Comparison of ENCODE assay signal across 8 cellular contexts in the genomic region with DNA sequence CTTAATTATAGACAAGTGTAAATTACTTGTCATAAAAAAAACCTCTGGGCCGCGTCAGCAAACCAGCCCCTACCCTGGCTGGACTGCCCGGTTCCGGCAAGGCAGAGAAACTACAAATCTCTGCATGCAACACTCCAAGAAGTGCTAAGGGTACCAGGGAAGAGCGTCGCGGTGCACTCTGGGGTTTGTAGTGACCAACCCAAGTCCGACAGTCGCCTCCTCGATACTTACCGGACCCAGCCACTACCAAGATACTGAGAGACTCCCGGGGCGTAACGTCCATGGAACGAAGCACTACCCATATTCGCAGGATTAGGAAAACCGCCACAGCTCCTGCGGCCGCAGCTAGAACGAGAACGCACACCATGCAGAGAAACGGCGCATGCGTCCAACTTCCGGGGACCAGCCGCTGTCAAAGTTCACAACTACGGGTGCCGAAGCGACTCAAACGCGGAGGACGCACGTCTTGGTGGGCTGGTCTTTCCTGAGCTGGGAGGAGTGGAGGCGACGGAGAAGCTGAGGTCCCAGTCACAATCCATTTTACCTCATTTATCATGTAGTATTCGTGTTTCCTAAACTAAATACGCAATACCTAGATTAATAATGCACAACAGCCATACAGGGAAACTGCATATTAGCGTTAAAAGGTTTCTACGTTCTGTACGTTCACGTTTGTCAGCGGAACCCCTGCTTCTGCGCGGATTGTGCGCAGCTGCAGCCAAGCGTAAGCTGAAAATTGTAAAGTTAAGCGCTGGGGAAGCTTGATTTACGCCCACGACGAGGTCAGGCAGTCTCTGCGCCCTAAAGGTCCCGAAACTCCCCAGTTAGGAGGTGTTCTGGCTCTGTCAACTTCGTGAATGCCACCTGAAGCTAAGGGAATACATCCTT. TPM values are rescaled to one million over a fixed set of nuclear protein-coding genes. Genes with fewer than 3 reads are reported as not detected.
A peak's percentile ranks its signal among the peaks of the same experiment; 100 is the strongest.
DNase-seq lines count a peak whose midpoint lies in the region; ATAC-seq and TF ChIP-seq lines count a peak whose summit lies in the region.

A gene with protein sequence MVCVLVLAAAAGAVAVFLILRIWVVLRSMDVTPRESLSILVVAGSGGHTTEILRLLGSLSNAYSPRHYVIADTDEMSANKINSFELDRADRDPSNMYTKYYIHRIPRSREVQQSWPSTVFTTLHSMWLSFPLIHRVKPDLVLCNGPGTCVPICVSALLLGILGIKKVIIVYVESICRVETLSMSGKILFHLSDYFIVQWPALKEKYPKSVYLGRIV (minus strand): TSS at position 420 of the 888 bp plus-strand sequence. CDS start 53 bp downstream, at position 367.

- H3K4me3 ChIP-seq in BE2C (ENCODE audit: low read depth, low read length): peak within 1 kb of the TSS; percentile 83

- TF ChIP-seq CTCF in BE2C (IDR thresholded peaks at IDR 0.05; ENCODE audit: low read depth, low read length): no peak

- H3K27me3 ChIP-seq in BE2C: no peaks in the 10 kb centered on the region

- no peaks in the 10 kb centered on the region for H3K4me1 ChIP-seq in BE2C

- peak; percentile 85 for DNase-seq in BE2C
- DNase-seq in GM19240 (ENCODE audit: insufficient read length, low spot score): peak; percentile 78
- DNase-seq in NCI-H524 (lab: John Stamatoyannopoulos, UW): peak; percentile 84 to 94
- DNase-seq in activated CD4-positive, alpha-beta T cell treated with anti-CD3 and anti-CD28 coated beads for 4 hours: peak; percentile 90 to 91
- peak; percentile 95 for DNase-seq in kidney tubule cell (ENCODE audit: low spot score)
- DNase-seq in stimulated activated CD4-positive, alpha-beta T cell treated with anti-CD3 and anti-CD28 coated beads, Interleukin-1b, Interleukin-23, amount 100 ng/mL, for 1 hour (ENCODE audit: low read depth in 2 of 2): peak; percentile 72 to 81

- peak; percentile 98 for ATAC-seq in HG03457 (IDR thresholded peaks at IDR 0.05; ENCODE audit: unreplicated experiment)

- H3K9me3 ChIP-seq in BE2C: no peaks in the 10 kb centered on the region

- H3K36me3 ChIP-seq in BE2C: no peaks in the 10 kb centered on the region

- H3K27ac ChIP-seq in cingulate gyrus (ENCODE audit: low read depth, low read length): peak within 1 kb of the TSS; percentile 99

RNA-seq across cellular contexts. Expression of the gene that starts here (rescaled TPM):
- polyA plus RNA-seq in BE2C (2012; ENCODE audit: insufficient read depth, insufficient read length, low read depth): 17.7 TPM

Comparison
In these comparisons a context has a peak if more than half of its experiments do, and no peak if none do; other contexts are left out.
1. Peak in every context shown above with its lines: DNase-seq, ATAC-seq, H3K4me3 ChIP-seq and H3K27ac ChIP-seq.